Comparison of ENCODE assay signal across 11 cellular contexts in genomic region chr5:172878585-172879433, GRCh38. TPM values are rescaled to one million over a fixed set of nuclear protein-coding genes. Genes with fewer than 3 reads are reported as not detected.
DNase-seq lines count a peak whose midpoint lies in the region; ATAC-seq and TF ChIP-seq lines count a peak whose summit lies in the region.
"Had no signal": no experiment of that assay in that cellular context is flagged by ENCODE, and none has a peak within 500 bp of the region (broad histone marks: within the 10 kb centered on the region; RNA-seq: fewer than 3 reads in every experiment).

No MANE protein-coding gene starts in this region.

- no peaks in the 10 kb centered on the region; the same call in 1 of the 2 replicates for H3K9me3 Mint-ChIP-seq in HFFc6
- H3K9me3 Mint-ChIP-seq in effector memory CD8-positive, alpha-beta T cell, result no peaks in the 10 kb centered on the region
- H3K9me3 Mint-ChIP-seq: activated CD4-positive, alpha-beta memory T cell treated with anti-CD3 and anti-CD28 coated beads for 36 hours had no signal

- peak overlapping the region; percentile 98 for H3K27ac Mint-ChIP-seq in HFFc6
- no peak overlapping the region for H3K27ac Mint-ChIP-seq in effector memory CD8-positive, alpha-beta T cell
- H3K27ac Mint-ChIP-seq: activated CD4-positive, alpha-beta memory T cell treated with anti-CD3 and anti-CD28 coated beads for 36 hours had no signal

- H3K4me1 Mint-ChIP-seq in HFFc6 (ENCODE audit: low read depth), result peaks cover 81% of the 10 kb centered on the region
- peaks cover 22 to 23% of the 10 kb centered on the region in 2 donors for H3K4me1 Mint-ChIP-seq in effector memory CD8-positive, alpha-beta T cell (ENCODE audit: low read depth in 2 of 2)

- peak; percentile 66 for DNase-seq in HFFc6
- DNase-seq in lower lobe of right lung, result no peak
- DNase-seq in stomach, result no peak
- no peak for DNase-seq in NCI-H146 treated with DMSO at 0.1 percent for 48 hours (lab: John Stamatoyannopoulos, UW; ENCODE audit: unreplicated experiment)
- DNase-seq in effector memory CD8-positive, alpha-beta T cell, result no peak
- no peak for DNase-seq in NCI-H2196 treated with DMSO at 0.1 percent for 48 hours (lab: John Stamatoyannopoulos, UW; ENCODE audit: unreplicated experiment)
- DNase-seq: activated CD4-positive, alpha-beta memory T cell treated with anti-CD3 and anti-CD28 coated beads for 36 hours; DND-41; SW 1271 had no signal

- no peaks in the 10 kb centered on the region; the same call in 1 of the 2 replicates for H3K27me3 Mint-ChIP-seq in HFFc6 (ENCODE audit: insufficient read depth)
- no peaks in the 10 kb centered on the region for H3K27me3 Mint-ChIP-seq in effector memory CD8-positive, alpha-beta T cell
- H3K27me3 Mint-ChIP-seq: activated CD4-positive, alpha-beta memory T cell treated with anti-CD3 and anti-CD28 coated beads for 36 hours had no signal

- no peaks in the 10 kb centered on the region for H3K9me3 ChIP-seq in lower lobe of right lung
- H3K9me3 ChIP-seq in stomach, result no peaks in the 10 kb centered on the region

- H3K27me3 ChIP-seq in lower lobe of right lung (ENCODE audit: low read depth), result no peaks in the 10 kb centered on the region
- H3K27me3 ChIP-seq in stomach, result no peaks in the 10 kb centered on the region

- no peak for ATAC-seq in lower lobe of right lung
- ATAC-seq in effector memory CD8-positive, alpha-beta T cell (replicated peaks), result no peak
- ATAC-seq in GM18505 (IDR thresholded peaks at IDR 0.05; ENCODE audit: unreplicated experiment), result no peak

- peaks cover 28% of the 10 kb centered on the region for H3K36me3 Mint-ChIP-seq in HFFc6 (ENCODE audit: low read depth)
- no peaks in the 10 kb centered on the region for H3K36me3 Mint-ChIP-seq in effector memory CD8-positive, alpha-beta T cell (ENCODE audit: insufficient read depth)

- peak overlapping the region; percentile 87 for H3K4me3 Mint-ChIP-seq in HFFc6
- H3K4me3 Mint-ChIP-seq in effector memory CD8-positive, alpha-beta T cell, result no peak overlapping the region
- H3K4me3 Mint-ChIP-seq: activated CD4-positive, alpha-beta memory T cell treated with anti-CD3 and anti-CD28 coated beads for 36 hours had no signal

- peak overlapping the region; percentile 62 for H3K27ac ChIP-seq in cingulate gyrus (ENCODE audit: low read depth, low read length)
- H3K27ac ChIP-seq in lower lobe of right lung, result peak overlapping the region; percentile 57
- H3K27ac ChIP-seq in stomach, result peak overlapping the region; percentile 77 to 98 (median 80)

- intact Hi-C loops in lower lobe of right lung (cut with DNase I), result no loop called here
- intact Hi-C loops in stomach (cut with DNase I; ENCODE audit: low total_unique reads), result no loop called here

- H3K4me3 ChIP-seq in lower lobe of right lung (peak overlapping the region; percentile 7), stomach (peak overlapping the region in 1 of 4 donors; percentile 11)

- no peak for TF ChIP-seq CTCF in HFFc6 (IDR thresholded peaks at IDR 0.05)
- no peak for TF ChIP-seq CTCF in lower lobe of right lung (IDR thresholded peaks at IDR 0.05)
- TF ChIP-seq CTCF in stomach (IDR thresholded peaks at IDR 0.05), result no peak

- TF ChIP-seq EP300 in stomach (IDR thresholded peaks at IDR 0.05), result peak; percentile 17

- peaks cover 56% of the 10 kb centered on the region for H3K4me1 ChIP-seq in lower lobe of right lung
- H3K4me1 ChIP-seq in stomach, result peaks cover 22 to 71% (median 43%) of the 10 kb centered on the region in 4 donors

- 61 to 76% (median 73%) methylated on average over 22 of the region's 22 CpGs for WGBS in stomach, 5 donors

- H3K36me3 ChIP-seq in lower lobe of right lung (no peaks in the 10 kb centered on the region), stomach (peaks cover 0 to 11% (median 3%) of the 10 kb centered on the region in 4 donors)

- TF ChIP-seq POLR2A in stomach (IDR thresholded peaks at IDR 0.05) (no peak), GM18505 (IDR thresholded peaks at IDR 0.05; ENCODE audit: borderline replicate concordance, extremely low read depth, insufficient read depth, insufficient read length) (no peak)

RNA-seq across cellular contexts. Expression of gene ERGIC1, which starts 44.8 kb away (rescaled TPM):
- 100 to 1,000 TPM; 240 to 276 (median 258) TPM for total RNA-seq in HFFc6 (2021; fragmentation: NEBNext Ultra II Directional; extraction: Animal tissue kit (Norgen Biotek cat#: 25700))
- 177 TPM for total RNA-seq in lower lobe of right lung
- total RNA-seq in stomach, result 100 to 1,000 TPM in 4 of 5 donors, 10 to 100 TPM in 1; 98.8 to 293 (median 137) TPM
- 10 to 100 TPM; 54.5 to 95.3 (median 83.7) TPM for polyA plus RNA-seq in stomach
